Comparison of ENCODE assay signal across 8 cellular contexts in the genomic region with DNA sequence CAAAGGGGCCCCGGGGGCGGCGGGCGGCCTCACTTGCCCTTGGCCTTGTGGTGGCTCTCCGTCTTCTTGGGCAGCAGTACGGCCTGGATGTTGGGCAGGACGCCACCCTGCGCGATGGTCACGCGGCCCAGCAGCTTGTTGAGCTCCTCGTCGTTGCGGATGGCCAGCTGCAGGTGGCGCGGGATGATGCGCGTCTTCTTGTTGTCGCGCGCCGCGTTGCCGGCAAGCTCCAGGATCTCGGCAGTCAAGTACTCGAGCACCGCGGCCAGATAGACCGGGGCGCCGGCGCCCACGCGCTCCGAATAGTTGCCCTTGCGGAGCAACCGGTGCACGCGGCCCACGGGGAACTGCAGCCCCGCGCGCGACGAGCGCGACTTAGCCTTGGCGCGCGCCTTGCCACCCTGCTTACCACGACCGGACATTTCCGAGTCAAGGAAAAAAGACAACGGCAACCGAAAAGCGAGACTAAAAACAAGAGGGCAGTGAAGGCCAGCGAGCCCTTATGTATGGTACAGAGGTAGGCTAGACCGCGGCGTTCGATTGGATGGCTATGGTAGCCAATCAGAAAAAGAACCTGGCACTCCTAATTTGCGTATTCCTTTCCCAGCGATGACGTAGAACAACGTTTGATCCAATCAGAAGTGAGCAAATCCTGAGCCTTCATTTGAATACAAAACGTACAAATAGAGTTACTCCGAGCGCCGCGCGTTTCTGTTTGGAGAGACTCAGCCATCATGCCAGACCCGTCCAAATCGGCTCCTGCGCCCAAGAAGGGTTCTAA. TPM values are rescaled to one million over a fixed set of nuclear protein-coding genes. Genes with fewer than 3 reads are reported as not detected.
DNase-seq lines count a peak whose midpoint lies in the region; ATAC-seq lines count a peak whose summit lies in the region.

No MANE protein-coding gene starts in this region.

- peaks cover 6 to 15% of the 10 kb centered on the region in 2 donors for H3K36me3 Mint-ChIP-seq in CD4-positive, alpha-beta memory T cell

- peaks cover 30% of the 10 kb centered on the region for H3K4me1 ChIP-seq in CD4-positive, alpha-beta memory T cell (ENCODE audit: insufficient read depth, low read length)

- H3K27ac ChIP-seq in CD4-positive, alpha-beta memory T cell (ENCODE audit: low read depth, low read length) = peak overlapping the region; percentile 82

- H3K9me3 Mint-ChIP-seq in CD4-positive, alpha-beta memory T cell = peaks cover 0 to 8% (median 0%) of the 10 kb centered on the region in 8 donors

- H3K36me3 ChIP-seq in CD4-positive, alpha-beta memory T cell (ENCODE audit: insufficient read depth, low read length) = no peaks in the 10 kb centered on the region

- peak overlapping the region; percentile 67 to 86 for H3K4me3 ChIP-seq in CD4-positive, alpha-beta memory T cell (ENCODE audit: low read length in 2 of 2)

- H3K27ac Mint-ChIP-seq in CD4-positive, alpha-beta memory T cell = peak overlapping the region; percentile 99 to 100 (median 99)

- DNase-seq in CD4-positive, alpha-beta memory T cell = peak; percentile 92 to 96 (median 94)
- DNase-seq in NK-92 (lab: John Stamatoyannopoulos, UW; ENCODE audit: unreplicated experiment) (peak; percentile 28), epidermal melanocyte (ENCODE audit: insufficient read length, low spot score) (peak; percentile 95), middle frontal gyrus (ENCODE audit: extremely low spot score, low spot score) (peak; percentile 93)
- peak; percentile 89 for DNase-seq in activated CD8-positive, alpha-beta memory T cell treated with anti-CD3 and anti-CD28 coated beads, Interleukin-2, amount 50 U/mL, for 48 hours
- peak; percentile 73 to 76 for DNase-seq in stimulated activated CD8-positive, alpha-beta memory T cell treated with anti-CD3 and anti-CD28 coated beads, Interleukin-2, amount 100 ng/mL, for 48 hours (ENCODE audit: low read depth in 2 of 2)

- H3K9me3 ChIP-seq in CD4-positive, alpha-beta memory T cell (ENCODE audit: control insufficient read depth in 1 of 2, low read length in 2 of 2) = no peaks in the 10 kb centered on the region

- POLR2A ChIA-PET in CD4-positive, alpha-beta memory T cell (lab: Charles Lee; ENCODE audit: partially characterized antibody) = interaction anchor here (0.7 to 4.8 kb wide), 23 partner anchors 9 to 1101 kb away, joined by 3 to 92 read pairs (median 5); a partner anchor contains a TSS

- H3K27me3 ChIP-seq in CD4-positive, alpha-beta memory T cell (ENCODE audit: insufficient read depth, low read length) = no peaks in the 10 kb centered on the region

- peaks cover 30 to 64% (median 45%) of the 10 kb centered on the region in 4 donors for H3K4me1 Mint-ChIP-seq in CD4-positive, alpha-beta memory T cell

- H3K27me3 Mint-ChIP-seq in CD4-positive, alpha-beta memory T cell = peaks cover 0 to 5% of the 10 kb centered on the region in 2 donors

- intact Hi-C loops in CD4-positive, alpha-beta memory T cell (cut with micrococcal nuclease) = loop anchor here (1.0 to 2.0 kb wide), 6 partner anchors 30 to 375 kb away; a partner anchor contains a TSS

- ATAC-seq in GM19452 (IDR thresholded peaks at IDR 0.05; ENCODE audit: unreplicated experiment) = peak; percentile 81
- ATAC-seq in HG03571 (IDR thresholded peaks at IDR 0.05; ENCODE audit: unreplicated experiment) = peak; percentile 86

- peak overlapping the region; percentile 94 to 100 (median 96) for H3K4me3 Mint-ChIP-seq in CD4-positive, alpha-beta memory T cell

- CTCF ChIA-PET in CD4-positive, alpha-beta memory T cell (lab: Charles Lee; ENCODE audit: partially characterized antibody) = interaction anchor here (1.1 to 4.3 kb wide), 12 partner anchors 8 to 327 kb away, joined by 3 to 27 read pairs (median 4); a partner anchor contains a TSS

RNA-seq across cellular contexts. Expression of a gene that starts 29.6 kb away (rescaled TPM):
- 10 to 100 TPM; 67.4 to 73.4 TPM for total RNA-seq in CD4-positive, alpha-beta memory T cell
- polyA plus RNA-seq in CD4-positive, alpha-beta memory T cell = 10 to 100 TPM; 15.3 to 46.4 TPM

RNA-seq across cellular contexts. Expression of a gene that starts 40.9 kb away (rescaled TPM):
- under 1 TPM; 0.69 to 0.76 TPM for total RNA-seq in CD4-positive, alpha-beta memory T cell
- under 1 TPM in 1 of 2 donors, not detected in 1; 0.25 TPM for polyA plus RNA-seq in CD4-positive, alpha-beta memory T cell

RNA-seq across cellular contexts. Expression of a gene that starts 51.0 kb away (rescaled TPM):
- total RNA-seq in CD4-positive, alpha-beta memory T cell = 10 to 100 TPM; 56.6 to 61.7 TPM
- polyA plus RNA-seq in CD4-positive, alpha-beta memory T cell = 10 to 100 TPM; 11.0 to 26.2 TPM

Comparison
In these comparisons a context has a peak if more than half of its experiments do, and no peak if none do; other contexts are left out.
1. Peak in every context shown above with its lines: DNase-seq, ATAC-seq, H3K4me3 ChIP-seq and H3K27ac ChIP-seq.
2. DNase-seq: peak in every context shown above with its lines; median percentile 95 in epidermal melanocyte; 94 in CD4-positive, alpha-beta memory T cell; 93 in middle frontal gyrus; 89 in activated CD8-positive, alpha-beta memory T cell treated with anti-CD3 and anti-CD28 coated beads, Interleukin-2, amount 50 U/mL, for 48 hours; 74 in stimulated activated CD8-positive, alpha-beta memory T cell treated with anti-CD3 and anti-CD28 coated beads, Interleukin-2, amount 100 ng/mL, for 48 hours; 28 in NK-92.